ENCODE assay signal across 15 cellular contexts in genomic region chr12:45369065-45369464, GRCh38.
A peak's percentile ranks its signal among the peaks of the same experiment; 100 is the strongest.
DNase-seq lines count a peak whose midpoint lies in the region; ATAC-seq and TF ChIP-seq lines count a peak whose summit lies in the region.
"Had no signal": no experiment of that assay in that cellular context is flagged by ENCODE, and none has a peak within 500 bp of the region (broad histone marks: within the 10 kb centered on the region; RNA-seq: fewer than 3 reads in every experiment).

No MANE protein-coding gene starts in this region.

- peak; percentile 50; the same call in 1 of the 2 replicates for ATAC-seq in HCT116
- no peak for ATAC-seq in CD8-positive, alpha-beta T cell
- ATAC-seq: left cardiac atrium had no signal

- no peaks in the 10 kb centered on the region for H3K27me3 ChIP-seq in HCT116 (ENCODE audit: insufficient read depth, low read length)
- no peaks in the 10 kb centered on the region for H3K27me3 ChIP-seq in CD8-positive, alpha-beta T cell (ENCODE audit: insufficient read depth, low read length)
- H3K27me3 ChIP-seq: neutrophil had no signal

- peak overlapping the region; percentile 42 for H3K27ac Mint-ChIP-seq in activated T-helper 2 cell treated with anti-CD3 and anti-CD28 coated beads, Interferon-gamma antibody, Interleukin-2, Interleukin-4, amounts not matched to agents 10 μg/mL and 5 μg/mL and 100 μg/mL, durations not matched to agents 14 hours and 24 hours and 36 hours
- no peak overlapping the region for H3K27ac Mint-ChIP-seq in CD8-positive, alpha-beta T cell
- H3K27ac Mint-ChIP-seq: activated CD4-positive, alpha-beta memory T cell treated with anti-CD3 and anti-CD28 coated beads for 36 hours had no signal

- no peak overlapping the region for H3K4me3 ChIP-seq in HCT116 (replicated peaks in 1 of 2; ENCODE audit: low read depth in 1 of 2, low read length in 2 of 2)
- no peak overlapping the region for H3K4me3 ChIP-seq in CD8-positive, alpha-beta T cell (ENCODE audit: low read depth, low read length)

- H4K20me1 ChIP-seq in HCT116 (ENCODE audit: insufficient read depth), result no peaks in the 10 kb centered on the region

- H3K9me3 ChIP-seq in HCT116 (ENCODE audit: control insufficient read depth in 1 of 2, insufficient read depth in 1 of 2, low read depth in 1 of 2, low read length in 2 of 2), result no peaks in the 10 kb centered on the region
- H3K9me3 ChIP-seq in CD8-positive, alpha-beta T cell (ENCODE audit: low read length), result peaks cover 4% of the 10 kb centered on the region
- H3K9me3 ChIP-seq: neutrophil had no signal

- RAD21 ChIA-PET in HCT116 (lab: Charles Lee; ENCODE audit: low non-redundant PET in 1 of 2, low total read pairs in 2 of 2, uncharacterized antibody in 2 of 2, unreplicated experiment in 2 of 2), result no interaction called here

- H3K9me3 Mint-ChIP-seq in activated T-helper 2 cell treated with anti-CD3 and anti-CD28 coated beads, Interferon-gamma antibody, Interleukin-2, Interleukin-4, amounts not matched to agents 10 μg/mL and 5 μg/mL and 100 μg/mL, durations not matched to agents 14 hours and 24 hours and 36 hours, result peaks cover 11% of the 10 kb centered on the region
- H3K9me3 Mint-ChIP-seq in CD8-positive, alpha-beta T cell, result peaks cover 14% of the 10 kb centered on the region

- H3K27ac ChIP-seq in HCT116 (ENCODE audit: low read depth, low read length), result no peak overlapping the region
- no peak overlapping the region for H3K27ac ChIP-seq in CD8-positive, alpha-beta T cell (ENCODE audit: low read depth, low read length)
- H3K27ac ChIP-seq: neutrophil had no signal

- no peak overlapping the region for H3K9ac ChIP-seq in HCT116 (ENCODE audit: low read length)

- no peak for TF ChIP-seq POLR2A in HCT116 (IDR thresholded peaks at IDR 0.05; ENCODE audit: borderline replicate concordance, extremely low read depth, insufficient read depth, insufficient read length)

- intact Hi-C loops in HCT116 (cut with micrococcal nuclease) (no loop called here), posterior vena cava (cut with DNase I) (no loop called here)
- intact Hi-C loops in activated T-helper 2 cell treated with anti-CD3 and anti-CD28 coated beads, Interferon-gamma antibody, Interleukin-2, Interleukin-4, amounts not matched to agents 10 μg/mL and 5 μg/mL and 100 μg/mL, durations not matched to agents 14 hours and 24 hours and 36 hours (cut with micrococcal nuclease), result no loop called here
- intact Hi-C loops in CD8-positive, alpha-beta T cell (cut with DNase I, micrococcal nuclease), result no loop called here

- no peak for TF ChIP-seq CTCF in HCT116 (IDR thresholded peaks at IDR 0.05 in 2 of 3, conservative IDR thresholded peaks at IDR 0.05 in 1 of 3; ENCODE audit: borderline replicate concordance in 1 of 3, insufficient read depth in 1 of 3, low read depth in 2 of 3, low read length in 2 of 3)
- no peak for TF ChIP-seq CTCF in CD8-positive, alpha-beta T cell (IDR thresholded peaks at IDR 0.05)

- H2AFZ ChIP-seq in HCT116 (ENCODE audit: low read depth, low read length, poor library complexity, severe bottlenecking), result no peak overlapping the region

- POLR2A ChIA-PET in HCT116 (lab: Charles Lee), result no interaction called here
- POLR2A ChIA-PET in CD8-positive, alpha-beta T cell (lab: Charles Lee), result no interaction called here

- H3K9me2 ChIP-seq in HCT116 (ENCODE audit: insufficient read depth), result no peaks in the 10 kb centered on the region

- H3K36me3 Mint-ChIP-seq in activated T-helper 2 cell treated with anti-CD3 and anti-CD28 coated beads, Interferon-gamma antibody, Interleukin-2, Interleukin-4, amounts not matched to agents 10 μg/mL and 5 μg/mL and 100 μg/mL, durations not matched to agents 14 hours and 24 hours and 36 hours (ENCODE audit: low read depth), result peaks cover 48% of the 10 kb centered on the region
- H3K36me3 Mint-ChIP-seq in CD8-positive, alpha-beta T cell, result peaks cover 46% of the 10 kb centered on the region

- BruUV-seq in HCT116 (replicated peaks; lab: Mats Ljungman, UMichigan), result no TSS peak

- H3K4me1 ChIP-seq in HCT116 (ENCODE audit: control insufficient read depth in 1 of 2, insufficient read depth in 2 of 2, low read length in 2 of 2), result peaks cover 0 to 11% of the 10 kb centered on the region in 2 experiments; a peak in 2 of 4 replicates
- H3K4me1 ChIP-seq in CD8-positive, alpha-beta T cell (ENCODE audit: insufficient read depth, low read length), result no peaks in the 10 kb centered on the region

- DNase-seq in A172 (ENCODE audit: low spot score) (peak; percentile 6), HCT116 (ENCODE audit: low read depth, low spot score) (no peak), glomerular visceral epithelial cell (ENCODE audit: extremely low spot score) (peak; percentile 9), NCI-H345 treated with DMSO at 0.1 percent for 48 hours (lab: John Stamatoyannopoulos, UW; ENCODE audit: unreplicated experiment) (no peak), posterior vena cava (ENCODE audit: low spot score) (no peak)
- no peak for DNase-seq in activated T-helper 2 cell treated with anti-CD3 and anti-CD28 coated beads, Interferon-gamma antibody, Interleukin-2, Interleukin-4, amounts not matched to agents 10 μg/mL and 5 μg/mL and 100 μg/mL, durations not matched to agents 14 hours and 24 hours and 36 hours (ENCODE audit: low spot score)
- DNase-seq in CD8-positive, alpha-beta T cell, result no peak
- DNase-seq in activated CD4-positive, alpha-beta T cell treated with anti-CD3 and anti-CD28 coated beads, Interleukin-2, amount 50 U/mL, for 4 hours, result no peak
- DNase-seq: activated CD4-positive, alpha-beta memory T cell treated with anti-CD3 and anti-CD28 coated beads for 36 hours; activated gamma-delta T cell treated with Interleukin-2 at 50 U/mL for 16 hours; AML-193; left cardiac atrium; NCI-H2081 had no signal

- peaks cover 7% of the 10 kb centered on the region for H3K4me1 Mint-ChIP-seq in activated T-helper 2 cell treated with anti-CD3 and anti-CD28 coated beads, Interferon-gamma antibody, Interleukin-2, Interleukin-4, amounts not matched to agents 10 μg/mL and 5 μg/mL and 100 μg/mL, durations not matched to agents 14 hours and 24 hours and 36 hours (ENCODE audit: low read depth)
- no peaks in the 10 kb centered on the region for H3K4me1 Mint-ChIP-seq in CD8-positive, alpha-beta T cell (ENCODE audit: low read depth)

- peak overlapping the region; percentile 34; the same call in 1 of the 2 replicates for H3K4me2 ChIP-seq in HCT116 (ENCODE audit: low read length)

- no peak for TF ChIP-seq RAD21 in HCT116 (IDR thresholded peaks at IDR 0.05; ENCODE audit: low read depth)

- H3K27me3 Mint-ChIP-seq in activated T-helper 2 cell treated with anti-CD3 and anti-CD28 coated beads, Interferon-gamma antibody, Interleukin-2, Interleukin-4, amounts not matched to agents 10 μg/mL and 5 μg/mL and 100 μg/mL, durations not matched to agents 14 hours and 24 hours and 36 hours (ENCODE audit: low read depth), result no peaks in the 10 kb centered on the region
- H3K27me3 Mint-ChIP-seq in CD8-positive, alpha-beta T cell (ENCODE audit: low read depth), result no peaks in the 10 kb centered on the region
- H3K27me3 Mint-ChIP-seq: activated CD4-positive, alpha-beta memory T cell treated with anti-CD3 and anti-CD28 coated beads for 36 hours; dendritic cell treated with granulocyte-macrophage colony-stimulating factor and Interleukin-4, amounts not matched to agents 40 ng/mL and 50 ng/mL, for 4 days had no signal

- H3K36me3 ChIP-seq in HCT116 (ENCODE audit: control insufficient read depth in 1 of 2, insufficient read depth in 2 of 2, low read length in 2 of 2), result no peaks in the 10 kb centered on the region
- H3K36me3 ChIP-seq in CD8-positive, alpha-beta T cell (ENCODE audit: insufficient read depth, low read length), result no peaks in the 10 kb centered on the region

- no peaks in the 10 kb centered on the region; the same call in 1 of the 2 replicates for H3K79me2 ChIP-seq in HCT116 (ENCODE audit: insufficient read depth, low read length)

- CTCF ChIA-PET in HCT116 (lab: Charles Lee), result no interaction called here
- CTCF ChIA-PET in CD8-positive, alpha-beta T cell (lab: Charles Lee), result no interaction called here

- no peak overlapping the region for H3K4me3 Mint-ChIP-seq in activated T-helper 2 cell treated with anti-CD3 and anti-CD28 coated beads, Interferon-gamma antibody, Interleukin-2, Interleukin-4, amounts not matched to agents 10 μg/mL and 5 μg/mL and 100 μg/mL, durations not matched to agents 14 hours and 24 hours and 36 hours (ENCODE audit: low read depth)
- no peak overlapping the region for H3K4me3 Mint-ChIP-seq in CD8-positive, alpha-beta T cell
- H3K4me3 Mint-ChIP-seq: activated CD4-positive, alpha-beta memory T cell treated with anti-CD3 and anti-CD28 coated beads for 36 hours; dendritic cell treated with granulocyte-macrophage colony-stimulating factor and Interleukin-4, amounts not matched to agents 40 ng/mL and 50 ng/mL, for 4 days had no signal

TF ChIP-seq in HCT116, 20 proteins besides CTCF, POLR2A, EP300 and RAD21 (continues in another document):
- TF ChIP-seq REST (IDR thresholded peaks at IDR 0.05; ENCODE audit: low read depth) (no peak), YY1 (IDR thresholded peaks at IDR 0.05; ENCODE audit: extremely low read depth, insufficient replicate concordance, low read depth, low read length) (no peak)
- TF ChIP-seq, protein P1, sequence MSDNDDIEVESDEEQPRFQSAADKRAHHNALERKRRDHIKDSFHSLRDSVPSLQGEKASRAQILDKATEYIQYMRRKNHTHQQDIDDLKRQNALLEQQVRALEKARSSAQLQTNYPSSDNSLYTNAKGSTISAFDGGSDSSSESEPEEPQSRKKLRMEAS (IDR thresholded peaks at IDR 0.05), result no peak

Comparison
In these comparisons a context has a peak if more than half of its experiments do, and no peak if none do; other contexts are left out.
1. DNase-seq: peak in A172 (single experiment) and glomerular visceral epithelial cell (single experiment); none in HCT116 (single experiment), activated T-helper 2 cell treated with anti-CD3 and anti-CD28 coated beads, Interferon-gamma antibody, Interleukin-2, Interleukin-4, amounts not matched to agents 10 μg/mL and 5 μg/mL and 100 μg/mL, durations not matched to agents 14 hours and 24 hours and 36 hours (single experiment), NCI-H345 treated with DMSO at 0.1 percent for 48 hours (single experiment), CD8-positive, alpha-beta T cell (0 of 7), posterior vena cava (single experiment) and activated CD4-positive, alpha-beta T cell treated with anti-CD3 and anti-CD28 coated beads, Interleukin-2, amount 50 U/mL, for 4 hours (0 of 2).